In the genomic region with DNA sequence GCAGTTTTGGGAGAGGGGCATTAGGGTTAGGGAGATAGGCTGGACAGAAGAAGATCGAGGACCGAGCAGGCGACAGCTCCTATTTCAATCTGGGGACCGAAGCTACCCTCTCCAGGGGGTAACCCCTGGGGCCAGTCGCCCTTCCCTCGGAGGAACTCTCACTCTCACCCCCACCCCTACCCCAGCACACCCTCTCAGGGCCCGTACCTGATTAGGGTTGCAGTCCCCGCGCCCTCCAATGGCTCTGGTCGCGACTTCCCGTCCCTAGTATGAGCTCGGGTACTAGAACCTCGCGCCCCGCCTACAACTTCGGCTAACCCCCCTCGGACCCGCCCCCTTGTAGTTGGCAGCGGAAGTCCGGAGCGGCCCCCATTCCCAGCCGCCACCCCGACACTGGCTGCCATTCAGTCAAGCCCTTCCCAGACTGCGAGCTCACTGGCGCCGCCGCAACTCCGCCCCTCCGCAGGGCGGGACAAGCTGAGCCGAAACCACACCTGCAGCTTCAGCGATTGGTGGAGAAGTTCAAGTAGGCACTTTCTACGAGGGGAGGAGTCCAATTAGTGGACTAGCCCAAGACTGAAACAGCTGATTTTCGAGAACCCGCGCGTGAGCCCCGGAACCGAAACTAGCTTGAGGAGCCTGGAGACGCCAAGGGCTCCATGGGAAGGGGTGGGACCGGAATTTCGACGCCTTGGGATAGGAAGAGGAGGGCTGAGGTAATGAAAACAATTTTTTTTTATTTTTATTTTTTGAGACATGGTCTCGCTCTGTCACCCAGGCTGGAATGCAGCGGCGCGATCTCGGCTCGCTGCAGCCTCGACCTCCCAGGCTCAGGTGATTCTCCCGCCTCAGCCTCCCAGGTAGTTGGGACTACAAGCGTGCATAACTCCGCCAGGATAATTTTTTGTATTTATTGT, we compare ENCODE assay signal across 8 cellular contexts. TPM values are rescaled to one million over a fixed set of nuclear protein-coding genes. Genes with fewer than 3 reads are reported as not detected.
DNase-seq lines count a peak whose midpoint lies in the region; ATAC-seq and TF ChIP-seq lines count a peak whose summit lies in the region.

A gene (minus strand): TSS at position 257 of the 917 bp plus-strand sequence. CDS start 3,536 bp downstream, outside the sequence.

- H3K27ac Mint-ChIP-seq in activated naive CD8-positive, alpha-beta T cell treated with anti-CD3 and anti-CD28 coated beads, Interleukin-2, amount 10 ng/mL, durations not matched to agents 7 days and 5 days = peak within 1 kb of the TSS; percentile 98
- H3K27ac Mint-ChIP-seq in glutamatergic neuron (ENCODE audit: unreplicated experiment) = peak within 1 kb of the TSS; percentile 62

- H3K9me2 ChIP-seq in SU-DHL-6 (replicated peaks; ENCODE audit: insufficient read depth, low read length) = no peaks in the 10 kb centered on the region

- H3K27ac ChIP-seq in SU-DHL-6 (ENCODE audit: low read depth, low read length) (peak within 1 kb of the TSS; percentile 43), osteoblast (ENCODE audit: low read depth, low read length) (peak within 1 kb of the TSS; percentile 89), thoracic aorta (peak within 1 kb of the TSS; percentile 83)

- peak within 1 kb of the TSS; percentile 98 for H3K4me3 Mint-ChIP-seq in activated naive CD8-positive, alpha-beta T cell treated with anti-CD3 and anti-CD28 coated beads, Interleukin-2, amount 10 ng/mL, durations not matched to agents 7 days and 5 days
- peak within 1 kb of the TSS; percentile 87 for H3K4me3 Mint-ChIP-seq in glutamatergic neuron (ENCODE audit: unreplicated experiment)

- H4K20me1 ChIP-seq in SU-DHL-6 (ENCODE audit: low read depth, low read length) = no peaks in the 10 kb centered on the region
- H4K20me1 ChIP-seq in osteoblast (ENCODE audit: insufficient read depth, low read length) = peaks cover 17% of the 10 kb centered on the region

- H3K27me3 Mint-ChIP-seq in activated naive CD8-positive, alpha-beta T cell treated with anti-CD3 and anti-CD28 coated beads, Interleukin-2, amount 10 ng/mL, durations not matched to agents 7 days and 5 days = no peaks in the 10 kb centered on the region
- H3K27me3 Mint-ChIP-seq in glutamatergic neuron (ENCODE audit: unreplicated experiment) = peaks cover 8% of the 10 kb centered on the region

- peaks cover 14% of the 10 kb centered on the region for H3K79me2 ChIP-seq in SU-DHL-6 (ENCODE audit: insufficient read depth, low read length)
- H3K79me2 ChIP-seq in osteoblast (ENCODE audit: insufficient read depth, low read length) = peaks cover 44% of the 10 kb centered on the region

- no peaks in the 10 kb centered on the region for H3K36me3 ChIP-seq in SU-DHL-6 (ENCODE audit: low read length)
- H3K36me3 ChIP-seq in osteoblast (ENCODE audit: insufficient read depth, low read length) = peaks cover 15% of the 10 kb centered on the region
- H3K36me3 ChIP-seq in thoracic aorta = peaks cover 13% of the 10 kb centered on the region

- POLR2A ChIA-PET in activated naive CD8-positive, alpha-beta T cell treated with anti-CD3 and anti-CD28 coated beads, Interleukin-2, amount 10 ng/mL, durations not matched to agents 7 days and 5 days (lab: Charles Lee) = interaction anchor here (0.5 to 5.4 kb wide), 34 partner anchors 9 to 729 kb away, joined by 3 to 153 read pairs (median 4); a partner anchor contains a TSS

- peak; percentile 96 for ATAC-seq in HG02678 (IDR thresholded peaks at IDR 0.05; ENCODE audit: unreplicated experiment)
- ATAC-seq in activated naive CD8-positive, alpha-beta T cell treated with anti-CD3 and anti-CD28 coated beads, Interleukin-2, amount 10 ng/mL, durations not matched to agents 7 days and 5 days (ENCODE audit: low read depth) = peak; percentile 95
- peak; percentile 100 for ATAC-seq in thoracic aorta (ENCODE audit: insufficient number of reproducible peaks, low FRiP score, low read depth)

- peaks cover 25% of the 10 kb centered on the region for H3K4me1 Mint-ChIP-seq in activated naive CD8-positive, alpha-beta T cell treated with anti-CD3 and anti-CD28 coated beads, Interleukin-2, amount 10 ng/mL, durations not matched to agents 7 days and 5 days
- H3K4me1 Mint-ChIP-seq in glutamatergic neuron (ENCODE audit: low read depth, unreplicated experiment) = peaks cover 6% of the 10 kb centered on the region

- H3K4me2 ChIP-seq in SU-DHL-6 (ENCODE audit: low read depth, low read length, poor library complexity, severe bottlenecking) (peak within 1 kb of the TSS; percentile 95), osteoblast (ENCODE audit: insufficient read depth, low read length) (peak within 1 kb of the TSS; percentile 82)

- H3K4me3 ChIP-seq in SU-DHL-6 (ENCODE audit: insufficient read depth, low read length, poor library complexity, severe bottlenecking) (peak within 1 kb of the TSS; percentile 85), osteoblast (ENCODE audit: insufficient read depth, low read length) (peak within 1 kb of the TSS; percentile 96), thoracic aorta (peak within 1 kb of the TSS; percentile 91)

- no peaks in the 10 kb centered on the region for H3K27me3 ChIP-seq in SU-DHL-6 (ENCODE audit: low read length)
- no peaks in the 10 kb centered on the region for H3K27me3 ChIP-seq in osteoblast (ENCODE audit: insufficient read depth, low read length)
- no peaks in the 10 kb centered on the region for H3K27me3 ChIP-seq in thoracic aorta (replicated peaks; ENCODE audit: insufficient read depth)

- peak within 1 kb of the TSS; percentile 49 for H2AFZ ChIP-seq in SU-DHL-6 (ENCODE audit: low read depth, low read length, severe bottlenecking)
- H2AFZ ChIP-seq in osteoblast (ENCODE audit: low read length) = peak within 1 kb of the TSS; percentile 90

- DNase-seq in NCI-H128 (lab: John Stamatoyannopoulos, UW; ENCODE audit: unreplicated experiment) (peak; percentile 97), glutamatergic neuron (peak; percentile 97), osteoblast (ENCODE audit: insufficient read length, low spot score, missing footprints) (peak; percentile 97), thoracic aorta (ENCODE audit: low spot score) (peak; percentile 96)
- DNase-seq in activated naive CD8-positive, alpha-beta T cell treated with anti-CD3 and anti-CD28 coated beads, Interleukin-2, amount 10 ng/mL, durations not matched to agents 7 days and 5 days = peak; percentile 99

- TF ChIP-seq CTCF in SU-DHL-6 (IDR thresholded peaks at IDR 0.05; ENCODE audit: insufficient read depth, low read length, poor library complexity, severe bottlenecking) = no peak
- no peak for TF ChIP-seq CTCF in glutamatergic neuron (IDR thresholded peaks at IDR 0.05; ENCODE audit: partially characterized antibody, unreplicated experiment)
- no peak for TF ChIP-seq CTCF in osteoblast (IDR thresholded peaks at IDR 0.05; ENCODE audit: extremely low read depth, low read depth, low read length)
- no peak for TF ChIP-seq CTCF in thoracic aorta (IDR thresholded peaks at IDR 0.05)

- H3K9ac ChIP-seq in SU-DHL-6 (ENCODE audit: low read length) = peak within 1 kb of the TSS; percentile 79

- H3F3A ChIP-seq in SU-DHL-6 (ENCODE audit: insufficient read depth) = peaks cover 18% of the 10 kb centered on the region

- H3K4me1 ChIP-seq in osteoblast (ENCODE audit: insufficient read depth, low read length) = peaks cover 16% of the 10 kb centered on the region
- H3K4me1 ChIP-seq in thoracic aorta (ENCODE audit: control insufficient read depth in 1 of 2, low read depth in 2 of 2) = peaks cover 10 to 29% of the 10 kb centered on the region in 2 donors

- H3K9me3 Mint-ChIP-seq in activated naive CD8-positive, alpha-beta T cell treated with anti-CD3 and anti-CD28 coated beads, Interleukin-2, amount 10 ng/mL, durations not matched to agents 7 days and 5 days = no peaks in the 10 kb centered on the region
- peaks cover 4% of the 10 kb centered on the region for H3K9me3 Mint-ChIP-seq in glutamatergic neuron (ENCODE audit: unreplicated experiment)

- H3K9me3 ChIP-seq in SU-DHL-6 (ENCODE audit: insufficient read depth, low read length) = no peaks in the 10 kb centered on the region
- H3K9me3 ChIP-seq in osteoblast (ENCODE audit: low read depth, low read length) = no peaks in the 10 kb centered on the region
- H3K9me3 ChIP-seq in thoracic aorta = no peaks in the 10 kb centered on the region

- TF ChIP-seq POLR2A in GM10847 (IDR thresholded peaks at IDR 0.05; ENCODE audit: extremely low read depth, insufficient read length) = peak; percentile 90

- peaks cover 13% of the 10 kb centered on the region for H3K36me3 Mint-ChIP-seq in activated naive CD8-positive, alpha-beta T cell treated with anti-CD3 and anti-CD28 coated beads, Interleukin-2, amount 10 ng/mL, durations not matched to agents 7 days and 5 days
- no peaks in the 10 kb centered on the region for H3K36me3 Mint-ChIP-seq in glutamatergic neuron (ENCODE audit: unreplicated experiment)

RNA-seq across cellular contexts. Expression of the gene that starts here (rescaled TPM):
- 100 to 1,000 TPM; 263 to 275 TPM for total RNA-seq in activated naive CD8-positive, alpha-beta T cell treated with anti-CD3 and anti-CD28 coated beads, Interleukin-2, amount 10 ng/mL, durations not matched to agents 7 days and 5 days
- 74.7 TPM for total RNA-seq in glutamatergic neuron (ENCODE audit: unreplicated experiment)
- total RNA-seq in osteoblast = 567 and 652 TPM in 2 replicates
- total RNA-seq in thoracic aorta = 100 to 1,000 TPM; 161 to 192 TPM

Comparison
In these comparisons a context has a peak if more than half of its experiments do, and no peak if none do; other contexts are left out.
1. Peak in every context shown above with its lines: DNase-seq, ATAC-seq, H3K4me3 ChIP-seq and H3K27ac ChIP-seq.